ENCODE assay signal across 10 cellular contexts in genomic region chr16:19130385-19130784, GRCh38. TPM values are rescaled to one million over a fixed set of nuclear protein-coding genes. Genes with fewer than 3 reads are reported as not detected.
DNase-seq lines count a peak whose midpoint lies in the region; ATAC-seq and TF ChIP-seq lines count a peak whose summit lies in the region.
"Had no signal": no experiment of that assay in that cellular context is flagged by ENCODE, and none has a peak within 500 bp of the region (broad histone marks: within the 10 kb centered on the region; RNA-seq: fewer than 3 reads in every experiment).

No MANE protein-coding gene starts in this region.

- peaks cover 24 to 41% of the 10 kb centered on the region in 2 donors for H3K4me1 Mint-ChIP-seq in natural killer cell treated with Interleukin-12 subunit alpha and Interleukin-12 subunit beta and Interleukin-15 and Interleukin-18, amount 100 ng/mL, for 72 hours (ENCODE audit: low read depth in 2 of 2)
- H3K4me1 Mint-ChIP-seq in natural killer cell (peaks cover 0 to 17% of the 10 kb centered on the region in 2 donors), nephron (peaks cover 30% of the 10 kb centered on the region)

- TF ChIP-seq CTCF in natural killer cell (IDR thresholded peaks at IDR 0.05) (no peak), dorsolateral prefrontal cortex (IDR thresholded peaks at IDR 0.05 in 54 of 56, conservative IDR thresholded peaks at IDR 0.05 in 2 of 56; ENCODE audit: low read depth in 1 of 56, partially characterized antibody in 56 of 56) (no peak), nephron (IDR thresholded peaks at IDR 0.05; ENCODE audit: unreplicated experiment in 3 of 3) (no peak), vagina (IDR thresholded peaks at IDR 0.05) (no peak)

- peaks cover 31% of the 10 kb centered on the region for H3K4me1 ChIP-seq in vagina

- peak overlapping the region; percentile 93 to 96 for H3K27ac Mint-ChIP-seq in natural killer cell treated with Interleukin-12 subunit alpha and Interleukin-12 subunit beta and Interleukin-15 and Interleukin-18, amount 100 ng/mL, for 72 hours
- H3K27ac Mint-ChIP-seq in natural killer cell (peak overlapping the region in 1 of 2 donors; percentile 69), nephron (peak overlapping the region; percentile 90 to 97 (median 95))
- H3K27ac Mint-ChIP-seq: CD4-positive, CD25-positive, alpha-beta regulatory T cell had no signal

- peaks cover 0 to 8% of the 10 kb centered on the region in 2 donors for H3K27me3 Mint-ChIP-seq in natural killer cell treated with Interleukin-12 subunit alpha and Interleukin-12 subunit beta and Interleukin-15 and Interleukin-18, amount 100 ng/mL, for 72 hours
- no peaks in the 10 kb centered on the region for H3K27me3 Mint-ChIP-seq in natural killer cell (ENCODE audit: low read depth in 2 of 2)
- no peaks in the 10 kb centered on the region for H3K27me3 Mint-ChIP-seq in nephron (ENCODE audit: low read depth)
- H3K27me3 Mint-ChIP-seq: CD4-positive, CD25-positive, alpha-beta regulatory T cell had no signal

- peak in 1 of 2 donors; percentile 18 for ATAC-seq in natural killer cell treated with Interleukin-12 subunit alpha and Interleukin-12 subunit beta and Interleukin-15 and Interleukin-18, amount 100 ng/mL, for 72 hours
- ATAC-seq in natural killer cell: no peak
- no peak for ATAC-seq in GM21717 (IDR thresholded peaks at IDR 0.05; ENCODE audit: unreplicated experiment)
- no peak for ATAC-seq in HG02938 (IDR thresholded peaks at IDR 0.05; ENCODE audit: unreplicated experiment)

- intact Hi-C loops in natural killer cell (cut with micrococcal nuclease): no loop called here
- intact Hi-C loops in dorsolateral prefrontal cortex (cut with DNase I): no loop called here
- intact Hi-C loops in vagina (cut with DNase I): no loop called here

- no peak for TF ChIP-seq POLR2A in vagina (IDR thresholded peaks at IDR 0.05)

- no peak for DNase-seq in natural killer cell treated with Interleukin-12 subunit alpha and Interleukin-12 subunit beta and Interleukin-15 and Interleukin-18, amount 100 ng/mL, for 72 hours (ENCODE audit: low spot score)
- DNase-seq in natural killer cell (no peak), dorsolateral prefrontal cortex (no peak), vagina (ENCODE audit: extremely low spot score in 2 of 2) (no peak), CD1c-positive myeloid dendritic cell (ENCODE audit: extremely low spot score) (no peak)
- DNase-seq: CD4-positive, CD25-positive, alpha-beta regulatory T cell; naive thymus-derived CD4-positive, alpha-beta T cell had no signal

- H3K4me3 ChIP-seq in dorsolateral prefrontal cortex (peak overlapping the region in 2 of 59 donors; percentile 8 to 9), vagina (peak overlapping the region in 1 of 2 donors; percentile 14)

- H3K9me3 ChIP-seq in vagina: no peaks in the 10 kb centered on the region

- no peaks in the 10 kb centered on the region for H3K36me3 Mint-ChIP-seq in natural killer cell treated with Interleukin-12 subunit alpha and Interleukin-12 subunit beta and Interleukin-15 and Interleukin-18, amount 100 ng/mL, for 72 hours
- H3K36me3 Mint-ChIP-seq in natural killer cell (no peaks in the 10 kb centered on the region), nephron (ENCODE audit: low read depth) (peaks cover 4% of the 10 kb centered on the region)
- H3K36me3 Mint-ChIP-seq: CD4-positive, CD25-positive, alpha-beta regulatory T cell had no signal

- H3K27me3 ChIP-seq in dorsolateral prefrontal cortex (no peaks in the 10 kb centered on the region), vagina (no peaks in the 10 kb centered on the region)

- H3K27ac ChIP-seq in dorsolateral prefrontal cortex (peak overlapping the region in 48 of 59 donors; percentile 3 to 84 (median 67)), vagina (peak overlapping the region; percentile 84)

- H3K36me3 ChIP-seq in vagina: no peaks in the 10 kb centered on the region

- H3K9me3 Mint-ChIP-seq in natural killer cell treated with Interleukin-12 subunit alpha and Interleukin-12 subunit beta and Interleukin-15 and Interleukin-18, amount 100 ng/mL, for 72 hours: no peaks in the 10 kb centered on the region
- H3K9me3 Mint-ChIP-seq in natural killer cell (no peaks in the 10 kb centered on the region), nephron (peaks cover 2% of the 10 kb centered on the region)

- H3K4me3 Mint-ChIP-seq in natural killer cell treated with Interleukin-12 subunit alpha and Interleukin-12 subunit beta and Interleukin-15 and Interleukin-18, amount 100 ng/mL, for 72 hours: peak overlapping the region; percentile 83
- H3K4me3 Mint-ChIP-seq in natural killer cell (no peak overlapping the region), nephron (no peak overlapping the region)
- H3K4me3 Mint-ChIP-seq: CD4-positive, CD25-positive, alpha-beta regulatory T cell had no signal

RNA-seq across cellular contexts. Expression of gene ITPRIPL2, which starts 16.6 kb away (rescaled TPM):
- 10 to 100 TPM; 11.2 to 31.9 TPM for total RNA-seq in natural killer cell treated with Interleukin-12 subunit alpha and Interleukin-12 subunit beta and Interleukin-15 and Interleukin-18, amount 100 ng/mL, for 72 hours
- 1 to 10 TPM in 2 of 3 donors, under 1 TPM in 1; 0.18 to 5.7 (median 2.5) TPM for total RNA-seq in natural killer cell
- 10 to 100 TPM in 59 of 120 experiments, 1 to 10 TPM in 61; 5.1 to 23.9 (median 9.8) TPM for total RNA-seq in dorsolateral prefrontal cortex
- 71.2 TPM for total RNA-seq in vagina

RNA-seq across cellular contexts. Expression of gene SYT17, which starts 37.7 kb away (rescaled TPM):
- not detected for total RNA-seq in natural killer cell treated with Interleukin-12 subunit alpha and Interleukin-12 subunit beta and Interleukin-15 and Interleukin-18, amount 100 ng/mL, for 72 hours
- 1 to 10 TPM in 1 of 3 donors, under 1 TPM in 1, not detected in 1; 0.65 to 1.6 TPM for total RNA-seq in natural killer cell
- total RNA-seq in dorsolateral prefrontal cortex: 10 to 100 TPM; 10.7 to 47.8 (median 28.1) TPM
- 13.3 TPM for total RNA-seq in vagina
- total RNA-seq: CD4-positive, CD25-positive, alpha-beta regulatory T cell had no signal
